26 cellular contexts compared by ENCODE assay signal in the genomic region with DNA sequence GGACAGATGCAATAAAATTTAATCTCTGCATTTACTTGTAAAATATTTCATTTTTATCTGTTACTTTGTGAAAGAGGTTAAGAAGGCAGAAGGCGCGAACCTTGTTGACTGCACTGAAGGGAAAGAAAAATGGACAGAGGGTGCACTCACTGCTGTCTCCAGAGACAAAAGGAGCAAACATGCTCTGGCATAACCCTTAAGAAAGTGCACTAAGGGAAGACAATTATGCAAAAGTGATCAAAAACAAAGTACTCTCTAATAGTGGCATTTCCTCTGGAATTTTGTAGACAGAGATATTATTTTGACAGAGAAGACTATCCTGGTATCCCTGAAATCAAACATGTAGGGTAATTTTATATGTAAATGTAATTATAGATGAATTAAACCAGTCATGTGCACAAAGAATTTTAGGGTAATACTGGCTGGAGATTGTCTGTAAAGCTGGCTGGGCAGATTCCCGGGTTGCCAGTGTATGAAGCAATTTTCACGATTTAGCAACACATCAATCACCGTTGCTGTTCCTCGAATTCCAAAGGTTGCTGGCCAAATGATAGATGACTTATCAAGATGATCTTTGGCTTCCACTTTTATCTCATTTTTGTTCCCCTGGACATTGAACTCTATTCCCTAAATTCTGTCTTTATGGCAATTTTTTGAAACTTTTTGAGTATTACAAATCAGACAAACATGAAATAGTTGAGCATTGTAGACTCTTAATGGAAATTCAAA.
DNase-seq lines count a peak whose midpoint lies in the region; ATAC-seq and TF ChIP-seq lines count a peak whose summit lies in the region.
"Had no signal": no experiment of that assay in that cellular context is flagged by ENCODE, and none has a peak within 500 bp of the region (broad histone marks: within the 10 kb centered on the region; RNA-seq: fewer than 3 reads in every experiment).

No MANE protein-coding gene starts in this region.

- CTCF ChIA-PET in PC-3 (lab: Charles Lee) (no interaction called here), OCI-LY7 (lab: Charles Lee; ENCODE audit: unreplicated experiment) (no interaction called here)

- H2AFZ ChIP-seq in PC-3 (ENCODE audit: low read length) (no peak overlapping the region), OCI-LY7 (ENCODE audit: low read length) (no peak overlapping the region)

- H3K4me3 ChIP-seq in HUES6 (ENCODE audit: low read depth, low read length) (no peak overlapping the region), PC-3 (ENCODE audit: low read length) (no peak overlapping the region), OCI-LY7 (ENCODE audit: low read depth, low read length, poor library complexity, severe bottlenecking) (no peak overlapping the region)
- H3K4me3 ChIP-seq: BLaER1, Peyer's patch had no signal

- no peak for ATAC-seq in PC-3
- ATAC-seq: HCT116 had no signal

- H3K27me3 ChIP-seq in HUES6 (ENCODE audit: control insufficient read depth, insufficient read depth, low read length) (no peaks in the 10 kb centered on the region), PC-3 (ENCODE audit: low read length) (no peaks in the 10 kb centered on the region)
- H3K27me3 ChIP-seq: BLaER1, Peyer's patch had no signal

- peaks cover 23% of the 10 kb centered on the region for H3K9me3 Mint-ChIP-seq in nephron progenitor cell

- no peak overlapping the region for H3K4me2 ChIP-seq in PC-3 (ENCODE audit: low read length)
- H3K4me2 ChIP-seq in OCI-LY7 (ENCODE audit: low read length) = no peak overlapping the region
- H3K4me2 ChIP-seq: BLaER1 had no signal

- H3K9me3 ChIP-seq in HUES6 (ENCODE audit: control insufficient read depth, insufficient read depth, low read depth, low read length) (peaks cover 14% of the 10 kb centered on the region; the same call in 1 of the 2 replicates), PC-3 (ENCODE audit: low read length) (no peaks in the 10 kb centered on the region), OCI-LY7 (ENCODE audit: low read length) (no peaks in the 10 kb centered on the region)
- H3K9me3 ChIP-seq: BLaER1, Peyer's patch had no signal

- H4K20me1 ChIP-seq in PC-3 (ENCODE audit: low read length) (no peaks in the 10 kb centered on the region), OCI-LY7 (ENCODE audit: insufficient read depth, low read length) (no peaks in the 10 kb centered on the region)
- H4K20me1 ChIP-seq: BLaER1 had no signal

- peak overlapping the region; percentile 25 for H3K27ac Mint-ChIP-seq in nephron progenitor cell
- H3K27ac Mint-ChIP-seq: CD4-positive, CD25-positive, alpha-beta regulatory T cell had no signal

- H3K9me2 ChIP-seq in PC-3 (replicated peaks; ENCODE audit: low read length) = no peaks in the 10 kb centered on the region
- H3K9me2 ChIP-seq in OCI-LY7 (ENCODE audit: insufficient read depth, low read length) = no peaks in the 10 kb centered on the region

- no peaks in the 10 kb centered on the region for H3K27me3 Mint-ChIP-seq in nephron progenitor cell (ENCODE audit: low read depth, poor library complexity)
- H3K27me3 Mint-ChIP-seq: CD4-positive, CD25-positive, alpha-beta regulatory T cell had no signal

- TF ChIP-seq CTCF in nephron progenitor cell (IDR thresholded peaks at IDR 0.05) = no peak
- TF ChIP-seq CTCF in PC-3 (conservative IDR thresholded peaks at IDR 0.05; ENCODE audit: low read depth, low read length) = no peak
- no peak for TF ChIP-seq CTCF in OCI-LY7 (conservative IDR thresholded peaks at IDR 0.05; ENCODE audit: low read length)

- intact Hi-C loops in PC-3 (cut with micrococcal nuclease) (no loop called here), OCI-LY7 (cut with micrococcal nuclease; ENCODE audit: unreplicated experiment) (no loop called here)

- peak overlapping the region; percentile 97 for H3K27ac ChIP-seq in HUES6 (ENCODE audit: low read depth, low read length)
- H3K27ac ChIP-seq in PC-3 (ENCODE audit: low read length) = no peak overlapping the region
- H3K27ac ChIP-seq in OCI-LY7 (ENCODE audit: low read depth, low read length, poor library complexity, severe bottlenecking) = no peak overlapping the region
- H3K27ac ChIP-seq: BLaER1, Peyer's patch had no signal

- H3K9ac ChIP-seq in HUES6 (ENCODE audit: low read length) (no peak overlapping the region), PC-3 (ENCODE audit: low read length) (no peak overlapping the region)
- H3K9ac ChIP-seq: BLaER1 had no signal

- POLR2A ChIA-PET in PC-3 (lab: Charles Lee; ENCODE audit: unreplicated experiment) (no interaction called here), OCI-LY7 (lab: Charles Lee) (no interaction called here)

- H3K4me1 ChIP-seq in HUES6 (ENCODE audit: control insufficient read depth, insufficient read depth, low read length) (peaks cover 22% of the 10 kb centered on the region), PC-3 (ENCODE audit: insufficient read depth, low read length) (no peaks in the 10 kb centered on the region), OCI-LY7 (ENCODE audit: insufficient read depth, low read length, poor library complexity, severe bottlenecking) (no peaks in the 10 kb centered on the region)
- H3K4me1 ChIP-seq: BLaER1, Peyer's patch had no signal

- H3K36me3 Mint-ChIP-seq in nephron progenitor cell (ENCODE audit: low read depth) = peaks cover 11% of the 10 kb centered on the region
- H3K36me3 Mint-ChIP-seq: CD4-positive, CD25-positive, alpha-beta regulatory T cell had no signal

- peaks cover 29% of the 10 kb centered on the region for H3K4me1 Mint-ChIP-seq in nephron progenitor cell
- H3K4me1 Mint-ChIP-seq: CD4-positive, CD25-positive, alpha-beta regulatory T cell had no signal

- no peaks in the 10 kb centered on the region for H3F3A ChIP-seq in PC-3 (ENCODE audit: low read length, unreplicated experiment)

- H3K79me2 ChIP-seq in PC-3 (ENCODE audit: low read length) (no peaks in the 10 kb centered on the region), OCI-LY7 (ENCODE audit: insufficient read depth, low read depth, low read length) (no peaks in the 10 kb centered on the region)

- H3K4me3 Mint-ChIP-seq in nephron progenitor cell = no peak overlapping the region
- H3K4me3 Mint-ChIP-seq: CD4-positive, CD25-positive, alpha-beta regulatory T cell had no signal

- BruUV-seq in PC-3 (replicated peaks; lab: Mats Ljungman, UMichigan) (no TSS peak), OCI-LY7 (replicated peaks; lab: Mats Ljungman, UMichigan) (no TSS peak)

- H3K36me3 ChIP-seq in HUES6 (ENCODE audit: control insufficient read depth, insufficient read depth, low read length) = no peaks in the 10 kb centered on the region
- no peaks in the 10 kb centered on the region for H3K36me3 ChIP-seq in PC-3 (ENCODE audit: low read depth, low read length)
- H3K36me3 ChIP-seq in OCI-LY7 (ENCODE audit: insufficient read depth, low read length) = no peaks in the 10 kb centered on the region
- H3K36me3 ChIP-seq: BLaER1, Peyer's patch had no signal

- peak; percentile 30 for DNase-seq in A172 (ENCODE audit: low spot score)
- peak; percentile 19 for DNase-seq in left kidney (ENCODE audit: low read depth, low spot score)
- no peak for DNase-seq in nephron progenitor cell
- DNase-seq in OCI-M1 (lab: John Stamatoyannopoulos, UW) = no peak
- no peak for DNase-seq in PC-3
- no peak for DNase-seq in OCI-LY7 (ENCODE audit: low spot score)
- no peak for DNase-seq in activated CD4-positive, alpha-beta T cell treated with anti-CD3 and anti-CD28 coated beads, Interleukin-2, amount 50 U/mL, for 1 hour
- DNase-seq: CD4-positive, CD25-positive, alpha-beta regulatory T cell; DMS53; GOT3; IMR-90; KG1; MM.1S; NCI-H1694; NCI-H2029 treated with DMSO at 0.1 percent for 48 hours; NCI-H2171; NCI-H226; NCI-H524; NCI-H748 treated with DMSO at 0.1 percent for 48 hours; NK-92 treated with Interleukin-12 subunit alpha and Interleukin-12 subunit beta, amount 100 ng/mL, for 24 hours; Peyer's patch; SHP77 treated with DMSO at 0.1 percent for 48 hours; T-helper 1 cell had no signal

Comparison
In these comparisons a context has a peak if more than half of its experiments do, and no peak if none do; other contexts are left out.
1. DNase-seq: peak in A172 (single experiment) and left kidney (single experiment); none in nephron progenitor cell (single experiment), OCI-M1 (single experiment), PC-3 (single experiment), OCI-LY7 (single experiment) and activated CD4-positive, alpha-beta T cell treated with anti-CD3 and anti-CD28 coated beads, Interleukin-2, amount 50 U/mL, for 1 hour (single experiment).